In genomic region chr14:69107407-69108003, GRCh38 we compare ENCODE assay signal across 8 cellular contexts. TPM values are rescaled to one million over a fixed set of nuclear protein-coding genes. Genes with fewer than 3 reads are reported as not detected.
DNase-seq lines count a peak whose midpoint lies in the region; ATAC-seq and TF ChIP-seq lines count a peak whose summit lies in the region.

No MANE protein-coding gene starts in this region.

- WGBS in thyroid gland, 2 donors, result 21 to 27% methylated on average over 3 of the region's 3 CpGs

- H3K4me3 ChIP-seq in ascending aorta, result no peak overlapping the region
- no peak overlapping the region for H3K4me3 ChIP-seq in thyroid gland (replicated peaks in 1 of 3)

- H3K36me3 ChIP-seq in ascending aorta (peaks cover 5 to 27% of the 10 kb centered on the region in 2 donors), thyroid gland (no peaks in the 10 kb centered on the region)

- H3K4me1 ChIP-seq in ascending aorta (peaks cover 0 to 2% of the 10 kb centered on the region in 2 donors), thyroid gland (no peaks in the 10 kb centered on the region)

- TF ChIP-seq CTCF in ascending aorta (IDR thresholded peaks at IDR 0.05) (peak; percentile 64 to 82 (median 74)), thyroid gland (IDR thresholded peaks at IDR 0.05) (peak in 5 of 6 experiments; percentile 50 to 94 (median 76))

- ATAC-seq in HG02798 (IDR thresholded peaks at IDR 0.05; ENCODE audit: poor library complexity, unreplicated experiment), result no peak
- no peak for ATAC-seq in GM21786 (IDR thresholded peaks at IDR 0.05; ENCODE audit: unreplicated experiment)

- H3K36me3 Mint-ChIP-seq in immature natural killer cell, result peaks cover 0 to 27% (median 0%) of the 10 kb centered on the region in 3 donors

- intact Hi-C loops in ascending aorta (cut with DNase I), result loop anchor here (1.0 kb wide), 1 partner anchor 244 kb away; no protein-coding TSS in a partner anchor
- intact Hi-C loops in thyroid gland (cut with DNase I), result loop anchor here (5.0 to 10.0 kb wide), 2 partner anchors 123 to 195 kb away; no protein-coding TSS in a partner anchor

- H3K4me1 Mint-ChIP-seq in immature natural killer cell, result peaks cover 7 to 23% of the 10 kb centered on the region in 2 donors

- H3K9me3 ChIP-seq in ascending aorta (no peaks in the 10 kb centered on the region), thyroid gland (no peaks in the 10 kb centered on the region)

- H3K27me3 ChIP-seq in ascending aorta (no peaks in the 10 kb centered on the region), thyroid gland (no peaks in the 10 kb centered on the region)

- H3K27ac ChIP-seq in ascending aorta, result no peak overlapping the region
- H3K27ac ChIP-seq in thyroid gland, result no peak overlapping the region

- H3K9me3 Mint-ChIP-seq in immature natural killer cell, result no peaks in the 10 kb centered on the region

- peak; percentile 69 for DNase-seq in Daoy (ENCODE audit: low read depth)
- DNase-seq in HT1080 (ENCODE audit: low read depth), result peak; percentile 69
- peak; percentile 73 for DNase-seq in NCI-H748 (lab: John Stamatoyannopoulos, UW; ENCODE audit: unreplicated experiment)
- DNase-seq in ascending aorta (ENCODE audit: low spot score in 2 of 2), result no peak
- peak; percentile 28 to 44 (median 42) for DNase-seq in immature natural killer cell
- peak; percentile 37 to 48 for DNase-seq in thyroid gland

- TF ChIP-seq POLR2A in thyroid gland (IDR thresholded peaks at IDR 0.05), result no peak

- no peak overlapping the region for H3K4me3 Mint-ChIP-seq in immature natural killer cell

- H3K27ac Mint-ChIP-seq in immature natural killer cell, result no peak overlapping the region

- no peaks in the 10 kb centered on the region for H3K27me3 Mint-ChIP-seq in immature natural killer cell (ENCODE audit: low read depth in 3 of 3)

RNA-seq across cellular contexts. Expression of gene DCAF5, which starts 45.4 kb away (rescaled TPM):
- 7.8 and 9.7 TPM in 2 replicates for total RNA-seq in Daoy (2014; rRNA removed; shearing (Covaris generic))
- 7.7 and 9.5 TPM in 2 replicates for total RNA-seq in HT1080 (2014; rRNA removed; shearing (Covaris generic))
- polyA plus RNA-seq in HT1080 (2015; cell fraction: cytosol; rRNA removed), result 11.5 and 14.9 TPM in 2 replicates
- polyA plus RNA-seq in HT1080 (2015; cell fraction: nucleus; rRNA removed), result 37.7 and 43.8 TPM in 2 replicates
- 67.8 TPM for total RNA-seq in ascending aorta
- polyA plus RNA-seq in immature natural killer cell, result 100 to 1,000 TPM in 1 of 3 donors, 10 to 100 TPM in 2; 68.7 to 121 (median 71.6) TPM
- total RNA-seq in thyroid gland, result 10 to 100 TPM; 36.0 to 53.6 (median 38.9) TPM

Comparison
In these comparisons a context has a peak if more than half of its experiments do, and no peak if none do; other contexts are left out.
1. DNase-seq: peak in Daoy (single experiment), HT1080 (single experiment), NCI-H748 (single experiment), immature natural killer cell (3 of 3) and thyroid gland (2 of 2); none in ascending aorta (0 of 2).